ENCODE assay signal across 19 cellular contexts in the genomic region with DNA sequence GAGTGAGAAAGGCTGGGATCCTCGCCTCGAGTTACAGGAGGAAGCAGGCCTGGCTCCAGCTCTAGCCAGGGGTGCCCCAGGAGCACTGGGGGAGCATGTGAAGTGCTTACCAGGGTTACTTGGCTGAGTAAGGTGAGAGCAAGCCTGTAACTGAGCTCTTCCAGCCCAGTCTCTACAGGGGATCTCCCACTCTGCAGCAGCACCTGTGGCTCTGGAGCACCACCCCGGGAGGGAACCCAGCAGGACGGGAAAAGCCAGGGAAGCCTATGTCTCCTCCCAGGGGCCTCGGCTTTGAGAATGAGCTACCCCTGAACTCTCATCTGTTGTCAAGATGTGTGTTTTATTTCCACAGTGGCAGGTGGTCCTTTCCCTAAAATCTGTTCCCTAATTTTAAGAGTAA. TPM values are rescaled to one million over a fixed set of nuclear protein-coding genes. Genes with fewer than 3 reads are reported as not detected.
A peak's percentile ranks its signal among the peaks of the same experiment; 100 is the strongest.
DNase-seq lines count a peak whose midpoint lies in the region; ATAC-seq and TF ChIP-seq lines count a peak whose summit lies in the region.
"Had no signal": no experiment of that assay in that cellular context is flagged by ENCODE, and none has a peak within 500 bp of the region (broad histone marks: within the 10 kb centered on the region; RNA-seq: fewer than 3 reads in every experiment).

No MANE protein-coding gene starts in this region.

- H3K18ac ChIP-seq in H9 (ENCODE audit: insufficient read length, low read depth, low read length) = no peak overlapping the region

- no peaks in the 10 kb centered on the region for H3K79me2 ChIP-seq in H9 (ENCODE audit: insufficient read depth, low read length)

- H2AK5ac ChIP-seq in H9 (ENCODE audit: insufficient read length, low read length) = no peak overlapping the region

- H2BK20ac ChIP-seq in H9 (ENCODE audit: low read depth, low read length, poor library complexity, severe bottlenecking) = no peak overlapping the region

- no peak overlapping the region for H3K14ac ChIP-seq in H9 (ENCODE audit: insufficient read depth, low read length)

- no peaks in the 10 kb centered on the region for H3K4me1 ChIP-seq in H9 (ENCODE audit: insufficient read depth, low read length)
- no peaks in the 10 kb centered on the region; the same call in 1 of the 2 replicates for H3K4me1 ChIP-seq in HEK293 (ENCODE audit: control insufficient read depth, insufficient read depth, low read length)
- H3K4me1 ChIP-seq: BE2C had no signal

- no peak overlapping the region for H4K91ac ChIP-seq in H9 (ENCODE audit: insufficient read length, low read depth, low read length)

- CTCF ChIA-PET in HEK293 (lab: Yijun Ruan, JAX) (interaction anchor here (1.4 kb wide), 1 partner anchor 16 kb away, joined by 6 read pairs; no protein-coding TSS in a partner anchor), WTC11 (lab: Charles Lee) (interaction anchor here (1.1 to 1.7 kb wide), 3 partner anchors 8 to 150 kb away, joined by 3 to 4 read pairs (median 4); a partner anchor contains a TSS)

- H2AFZ ChIP-seq in H9 (ENCODE audit: low read length) = no peak overlapping the region
- H2AFZ ChIP-seq: GM23338 had no signal

- POLR2A ChIA-PET in HEK293 (lab: Yijun Ruan, JAX) = no interaction called here
- POLR2A ChIA-PET in WTC11 (lab: Charles Lee) = no interaction called here

- H3K4me1 Mint-ChIP-seq in H9 (peaks cover 27 to 36% of the 10 kb centered on the region in 2 experiments), WTC11 (peaks cover 14% of the 10 kb centered on the region), nephron progenitor cell (peaks cover 22% of the 10 kb centered on the region)
- no peaks in the 10 kb centered on the region for H3K4me1 Mint-ChIP-seq in stimulated activated memory B cell treated with anti-CD40 and anti-IgM and Interleukin-4, amounts not matched to agents 10 μg/mL and 1 μg/mL and 100 μg/mL, for 72 hours
- H3K4me1 Mint-ChIP-seq: CD8-positive, alpha-beta memory T cell had no signal

- H3T11ph ChIP-seq in H9 (ENCODE audit: low read length) = no peak overlapping the region

- H3K27me3 ChIP-seq in H9 (ENCODE audit: insufficient read depth, low read length) = no peaks in the 10 kb centered on the region
- H3K27me3 ChIP-seq: BE2C had no signal

- H3K27ac Mint-ChIP-seq in H9 (peak overlapping the region in 2 of 3 experiments; percentile 57 to 84; a peak in 3 of 7 replicates), WTC11 (no peak overlapping the region; the same call in 1 of the 2 replicates), nephron progenitor cell (peak overlapping the region; percentile 61)
- H3K27ac Mint-ChIP-seq in stimulated activated memory B cell treated with anti-CD40 and anti-IgM and Interleukin-4, amounts not matched to agents 10 μg/mL and 1 μg/mL and 100 μg/mL, for 72 hours = no peak overlapping the region
- H3K27ac Mint-ChIP-seq: CD4-positive, CD25-positive, alpha-beta regulatory T cell; CD8-positive, alpha-beta memory T cell; GM23338 had no signal

- H3K4me3 ChIP-seq in HEK293 (ENCODE audit: low read depth, low read length) = no peak overlapping the region
- H3K4me3 ChIP-seq: GM23338 had no signal

- no CpG with 5 or more reads among the region's 5 CpGs for WGBS in H9 (ENCODE audit: extremely low coverage, insufficient read length, low lambda C conversion rate)

- TF ChIP-seq CTCF in H9 (conservative IDR thresholded peaks at IDR 0.05) (no peak), HEK293 (tag by site-specific recombination; IDR thresholded peaks at IDR 0.05) (no peak), WTC11 (IDR thresholded peaks at IDR 0.05) (no peak), nephron progenitor cell (IDR thresholded peaks at IDR 0.05) (no peak)

- no peaks in the 10 kb centered on the region for H3K79me1 ChIP-seq in H9 (ENCODE audit: insufficient read depth, low read depth, low read length, poor library complexity, severe bottlenecking)

- ATAC-seq in WTC11 (no peak), HG02852 (IDR thresholded peaks at IDR 0.05; ENCODE audit: unreplicated experiment) (no peak), HG03108 (IDR thresholded peaks at IDR 0.05; ENCODE audit: unreplicated experiment) (no peak)
- no peak for ATAC-seq in stimulated activated memory B cell treated with anti-CD40 and anti-IgM and Interleukin-4, amounts not matched to agents 10 μg/mL and 1 μg/mL and 100 μg/mL, for 72 hours
- ATAC-seq: GM23338 had no signal

- H3K4me3 Mint-ChIP-seq in H9 (no peak overlapping the region), WTC11 (no peak overlapping the region), nephron progenitor cell (no peak overlapping the region)
- no peak overlapping the region for H3K4me3 Mint-ChIP-seq in stimulated activated memory B cell treated with anti-CD40 and anti-IgM and Interleukin-4, amounts not matched to agents 10 μg/mL and 1 μg/mL and 100 μg/mL, for 72 hours
- H3K4me3 Mint-ChIP-seq: CD4-positive, CD25-positive, alpha-beta regulatory T cell; CD8-positive, alpha-beta memory T cell; GM23338; IgD-negative memory B cell had no signal

- DNase-seq in H9 (no peak), WTC11 (ENCODE audit: low spot score) (no peak), nephron progenitor cell (no peak)
- DNase-seq: ACHN; BE2C; C1 segment of cervical spinal cord; CD4-positive, CD25-positive, alpha-beta regulatory T cell; CD8-positive, alpha-beta memory T cell; COR-L47; DMS 273 treated with DMSO at 0.1 percent for 48 hours; H7; KBM-7 had no signal

- no peaks in the 10 kb centered on the region for H4K20me1 ChIP-seq in H9 (ENCODE audit: control insufficient read depth, insufficient read depth, insufficient read length)

- H4K5ac ChIP-seq in H9 (ENCODE audit: insufficient read length, low read depth, low read length) = no peak overlapping the region

- no peaks in the 10 kb centered on the region for H3K27me3 Mint-ChIP-seq in H9 (ENCODE audit: low read depth)
- no peaks in the 10 kb centered on the region for H3K27me3 Mint-ChIP-seq in WTC11 (ENCODE audit: low read depth)
- peaks cover under 1% of the 10 kb centered on the region for H3K27me3 Mint-ChIP-seq in nephron progenitor cell (ENCODE audit: low read depth, poor library complexity)
- no peaks in the 10 kb centered on the region for H3K27me3 Mint-ChIP-seq in stimulated activated memory B cell treated with anti-CD40 and anti-IgM and Interleukin-4, amounts not matched to agents 10 μg/mL and 1 μg/mL and 100 μg/mL, for 72 hours
- H3K27me3 Mint-ChIP-seq: CD4-positive, CD25-positive, alpha-beta regulatory T cell; CD8-positive, alpha-beta memory T cell; IgD-negative memory B cell had no signal

- no peaks in the 10 kb centered on the region for H3K23me2 ChIP-seq in H9 (ENCODE audit: insufficient read length, low read depth, low read length, poor library complexity, severe bottlenecking)

- H3K9me3 ChIP-seq in H9 (ENCODE audit: control insufficient read depth, low read depth, low read length) (no peaks in the 10 kb centered on the region), HEK293 (ENCODE audit: control insufficient read depth, insufficient read depth, low read depth, low read length) (no peaks in the 10 kb centered on the region)
- H3K9me3 ChIP-seq: BE2C had no signal

- no peak overlapping the region for H3K9ac ChIP-seq in H9 (ENCODE audit: extremely low read depth, insufficient read length, low read length)

- H3K9me3 Mint-ChIP-seq in H9 = no peaks in the 10 kb centered on the region
- no peaks in the 10 kb centered on the region for H3K9me3 Mint-ChIP-seq in WTC11
- no peaks in the 10 kb centered on the region for H3K9me3 Mint-ChIP-seq in nephron progenitor cell
- H3K9me3 Mint-ChIP-seq in stimulated activated memory B cell treated with anti-CD40 and anti-IgM and Interleukin-4, amounts not matched to agents 10 μg/mL and 1 μg/mL and 100 μg/mL, for 72 hours = no peaks in the 10 kb centered on the region
- H3K9me3 Mint-ChIP-seq: CD8-positive, alpha-beta memory T cell; GM23338; IgD-negative memory B cell had no signal

- no peak overlapping the region for H2BK5ac ChIP-seq in H9 (ENCODE audit: insufficient read length, low read length)

- H3K56ac ChIP-seq in H9 (ENCODE audit: insufficient read length, low read depth, low read length) = no peak overlapping the region

- H4K8ac ChIP-seq in H9 (replicated peaks; ENCODE audit: insufficient read length, low read depth, low read length) = no peak overlapping the region

- no peak overlapping the region for H2BK12ac ChIP-seq in H9 (ENCODE audit: insufficient read length, low read depth, low read length)

- H2BK120ac ChIP-seq in H9 (ENCODE audit: low read depth, low read length, poor library complexity, severe bottlenecking) = no peak overlapping the region

- H3K23ac ChIP-seq in H9 (ENCODE audit: insufficient read length, low read depth, low read length) = no peak overlapping the region

- no peaks in the 10 kb centered on the region; a peak in 1 of 3 replicates for H3K36me3 ChIP-seq in HEK293 (ENCODE audit: control insufficient read depth in 2 of 2, insufficient read depth in 1 of 2, low read length in 2 of 2)

- no peak overlapping the region for H3K27ac ChIP-seq in H9 (ENCODE audit: insufficient read length, low read depth, low read length)
- no peak overlapping the region for H3K27ac ChIP-seq in HEK293 (ENCODE audit: extremely low read depth, low read depth, low read length)
- H3K27ac ChIP-seq: HL-60 had no signal

- H3K36me3 Mint-ChIP-seq in H9 (ENCODE audit: insufficient read depth in 1 of 3, low read depth in 3 of 3) (peaks cover 14 to 24% (median 15%) of the 10 kb centered on the region in 3 experiments; a peak in 5 of 7 replicates), WTC11 (peaks cover 31% of the 10 kb centered on the region), nephron progenitor cell (ENCODE audit: low read depth) (peaks cover 12% of the 10 kb centered on the region)
- no peaks in the 10 kb centered on the region for H3K36me3 Mint-ChIP-seq in stimulated activated memory B cell treated with anti-CD40 and anti-IgM and Interleukin-4, amounts not matched to agents 10 μg/mL and 1 μg/mL and 100 μg/mL, for 72 hours
- H3K36me3 Mint-ChIP-seq: CD4-positive, CD25-positive, alpha-beta regulatory T cell; CD8-positive, alpha-beta memory T cell; IgD-negative memory B cell had no signal

- H3K4me2 ChIP-seq in H9 (ENCODE audit: insufficient read depth, insufficient read length, low read length) = no peak overlapping the region
- H3K4me2 ChIP-seq: GM23338 had no signal

- no peak overlapping the region for H2BK15ac ChIP-seq in H9 (ENCODE audit: low read depth, low read length)

- no peak overlapping the region for H3K4ac ChIP-seq in H9 (ENCODE audit: low read depth, low read length)

TF ChIP-seq in HEK293, 187 proteins besides CTCF, POLR2A, EP300 and RAD21 (continues in another document):
- TF ChIP-seq ZNF223 (tag by site-specific recombination; IDR thresholded peaks at IDR 0.05) (no peak), ZIC2 (tag by site-specific recombination; IDR thresholded peaks at IDR 0.05) (peak; percentile 98), SCRT1 (tag by site-specific recombination; IDR thresholded peaks at IDR 0.05; ENCODE audit: borderline replicate concordance) (peak; percentile 42; the same call in 1 of the 2 replicates)

TF ChIP-seq in WTC11, 78 proteins besides CTCF, POLR2A, EP300 and RAD21:
- TF ChIP-seq ZNF423 (CRISPR knock-in tag; IDR thresholded peaks at IDR 0.05) = peak; percentile 78
- TF ChIP-seq IRF2 (CRISPR knock-in tag; IDR thresholded peaks at IDR 0.05; ENCODE audit: borderline replicate concordance, low read depth) = no peak

RNA-seq across cellular contexts. Expression of a gene that starts 10.6 kb away (rescaled TPM):
- total RNA-seq in H9 (2021) = 4.8 and 6.0 TPM in 2 replicates
- total RNA-seq in WTC11 (2021) = 26.4 to 29.4 TPM (median 28.1 TPM) in 3 replicates

RNA-seq across cellular contexts. Expression of a gene that starts 32.1 kb away (rescaled TPM):
- 91.1 and 93.2 TPM in 2 replicates for total RNA-seq in H9 (2021)
- 111 to 114 TPM (median 112 TPM) in 3 replicates for total RNA-seq in WTC11 (2021)

Comparison
In these comparisons a context has a peak if more than half of its experiments do, and no peak if none do; other contexts are left out.
1. H3K27ac Mint-ChIP-seq: peak in H9 (2 of 3) and nephron progenitor cell (single experiment); none in WTC11 (single experiment) and stimulated activated memory B cell treated with anti-CD40 and anti-IgM and Interleukin-4, amounts not matched to agents 10 μg/mL and 1 μg/mL and 100 μg/mL, for 72 hours (single experiment).